ENCODE assay signal across 1 cellular context in genomic region chr3:69008980-69009379, GRCh38.
TF ChIP-seq lines count a peak whose summit lies in the region.

No MANE protein-coding gene starts in this region.

TF ChIP-seq in H1, 55 proteins besides CTCF, POLR2A, EP300 and RAD21:
- no peak for TF ChIP-seq GTF2F1 (IDR thresholded peaks at IDR 0.05; ENCODE audit: borderline replicate concordance, low read depth, low read length)
- 0 out of 2 replicates have a peak, but pooled peaks have one; percentile 30 for TF ChIP-seq TAF1 (IDR thresholded peaks at IDR 0.05; ENCODE audit: low read depth, low read length)
- no peak for TF ChIP-seq CREB1 (IDR thresholded peaks at IDR 0.05)
- TF ChIP-seq BRCA1 (IDR thresholded peaks at IDR 0.05; ENCODE audit: low read depth, low read length): no peak
- TF ChIP-seq SP4 (IDR thresholded peaks at IDR 0.05; ENCODE audit: low read length): no peak
- no peak for TF ChIP-seq HDAC6 (IDR thresholded peaks at IDR 0.05; ENCODE audit: low read depth, low read length)
- TF ChIP-seq NANOG (IDR thresholded peaks at IDR 0.05; ENCODE audit: insufficient read depth, low read depth, low read length, poor library complexity, severe bottlenecking): peak; percentile 79
- peak; percentile 74 for TF ChIP-seq POLR2AphosphoS5 (IDR thresholded peaks at IDR 0.05; ENCODE audit: low read depth, low read length)
- 0 out of 2 replicates have a peak, but pooled peaks have one; percentile 39 for TF ChIP-seq SP1 (IDR thresholded peaks at IDR 0.05; ENCODE audit: low read depth, low read length)
- no peak for TF ChIP-seq BCL11A (IDR thresholded peaks at IDR 0.05; ENCODE audit: low read depth in 2 of 2, low read length in 2 of 2)
- TF ChIP-seq EZH2 (IDR thresholded peaks at IDR 0.05; ENCODE audit: low read depth, low read length, severe bottlenecking): no peak
- TF ChIP-seq HDAC2 (IDR thresholded peaks at IDR 0.05; ENCODE audit: borderline replicate concordance in 1 of 2, low read depth in 2 of 2, low read length in 2 of 2): 0 out of 4 replicates have a peak, but pooled peaks of 1 of the 2 experiments have one; percentile 29
- TF ChIP-seq CTBP2 (IDR thresholded peaks at IDR 0.05; ENCODE audit: borderline replicate concordance, insufficient read depth, insufficient read length, low read length): no peak
- TF ChIP-seq MAX (IDR thresholded peaks at IDR 0.05): peak; percentile 22; the same call in 1 of the 2 replicates
- 0 out of 2 replicates have a peak, but pooled peaks have one; percentile 15 for TF ChIP-seq YY1 (IDR thresholded peaks at IDR 0.05; ENCODE audit: low read depth, low read length)
- peak; percentile 42 for TF ChIP-seq TAF7 (optimal IDR thresholded peaks at IDR 0.05; ENCODE audit: borderline replicate concordance, low read depth, low read length)
- TF ChIP-seq ATF2 (IDR thresholded peaks at IDR 0.05; ENCODE audit: low read length): peak; percentile 35; the same call in 1 of the 2 replicates
- TF ChIP-seq FOSL1 (IDR thresholded peaks at IDR 0.05; ENCODE audit: insufficient read depth, low read depth, low read length): no peak
